In genomic region chr20:17827759-17828559, GRCh38 we compare ENCODE assay signal across 1 cellular context.
TF ChIP-seq lines count a peak whose summit lies in the region.

No MANE protein-coding gene starts in this region.

TF ChIP-seq in HepG2, 621 proteins besides CTCF, POLR2A, EP300 and RAD21 (continued from another document and continues in another):
- TF ChIP-seq DZIP1 (CRISPR knock-in tag; IDR thresholded peaks at IDR 0.05) (no peak), POGZ (CRISPR knock-in tag; IDR thresholded peaks at IDR 0.05) (peak; percentile 35; the same call in 1 of the 2 replicates), CERS6 (CRISPR knock-in tag; IDR thresholded peaks at IDR 0.05) (no peak), SNAPC2 (CRISPR knock-in tag; IDR thresholded peaks at IDR 0.05) (no peak), MAF1 (CRISPR knock-in tag; IDR thresholded peaks at IDR 0.05; ENCODE audit: borderline replicate concordance) (0 out of 2 replicates have a peak, but pooled peaks have one; percentile 36), ERF (CRISPR knock-in tag; IDR thresholded peaks at IDR 0.05) (no peak; the same call in 1 of the 2 replicates), ZFP36 (IDR thresholded peaks at IDR 0.05; ENCODE audit: borderline replicate concordance, low read depth, low read length, partially characterized antibody) (no peak), ZNF101 (CRISPR knock-in tag; IDR thresholded peaks at IDR 0.05; ENCODE audit: borderline replicate concordance, low read depth) (no peak), THYN1 (CRISPR knock-in tag; IDR thresholded peaks at IDR 0.05; ENCODE audit: borderline replicate concordance, low read depth) (no peak), CREB3 (CRISPR knock-in tag; IDR thresholded peaks at IDR 0.05) (no peak), ZNF670 (CRISPR knock-in tag; IDR thresholded peaks at IDR 0.05; ENCODE audit: borderline replicate concordance) (peak; percentile 57; the same call in 1 of the 2 replicates), ZNF263 (CRISPR knock-in tag; IDR thresholded peaks at IDR 0.05) (peak; percentile 65), SOX5 (CRISPR knock-in tag; IDR thresholded peaks at IDR 0.05; ENCODE audit: borderline replicate concordance) (peak; percentile 61; the same call in 1 of the 2 replicates), SP140L (CRISPR knock-in tag; IDR thresholded peaks at IDR 0.05; ENCODE audit: borderline replicate concordance) (no peak), PCBP1 (IDR thresholded peaks at IDR 0.05; ENCODE audit: borderline replicate concordance, low read depth, low read length) (no peak), SSRP1 (CRISPR knock-in tag; IDR thresholded peaks at IDR 0.05) (no peak), NKX3-1 (CRISPR knock-in tag; IDR thresholded peaks at IDR 0.05) (peak; percentile 39; the same call in 1 of the 2 replicates), ZNF660 (CRISPR knock-in tag; IDR thresholded peaks at IDR 0.05; ENCODE audit: borderline replicate concordance, low read depth) (no peak), HNF4G (IDR thresholded peaks at IDR 0.05; ENCODE audit: borderline replicate concordance, low read depth, low read length) (peak; percentile 65; the same call in 1 of the 2 replicates), HNF4G (CRISPR knock-in tag; IDR thresholded peaks at IDR 0.05; ENCODE audit: borderline replicate concordance, low read depth) (no peak), ZNF354B (CRISPR knock-in tag; IDR thresholded peaks at IDR 0.05) (no peak), NFRKB (IDR thresholded peaks at IDR 0.05) (no peak), RXRB (CRISPR knock-in tag; IDR thresholded peaks at IDR 0.05; ENCODE audit: borderline replicate concordance) (peak; percentile 88), SALL2 (CRISPR knock-in tag; IDR thresholded peaks at IDR 0.05) (peak; percentile 82), BCL6 (CRISPR knock-in tag; IDR thresholded peaks at IDR 0.05) (peak; percentile 94), ZGPAT (CRISPR knock-in tag; IDR thresholded peaks at IDR 0.05) (no peak), ZNF678 (CRISPR knock-in tag; IDR thresholded peaks at IDR 0.05) (no peak), KMT2B (CRISPR knock-in tag; IDR thresholded peaks at IDR 0.05) (no peak), ZNF891 (CRISPR knock-in tag; IDR thresholded peaks at IDR 0.05) (no peak), ZNF614 (CRISPR knock-in tag; IDR thresholded peaks at IDR 0.05; ENCODE audit: borderline replicate concordance) (no peak), ZNF790 (CRISPR knock-in tag; IDR thresholded peaks at IDR 0.05; ENCODE audit: borderline replicate concordance) (no peak), SIN3B (IDR thresholded peaks at IDR 0.05; ENCODE audit: low read length) (no peak), ISL2 (CRISPR knock-in tag; IDR thresholded peaks at IDR 0.05) (peak; percentile 75; the same call in 1 of the 2 replicates), ETV6 (CRISPR knock-in tag; conservative IDR thresholded peaks at IDR 0.05) (no peak), CC2D1A (CRISPR knock-in tag; IDR thresholded peaks at IDR 0.05) (no peak), ZBTB7B (CRISPR knock-in tag; IDR thresholded peaks at IDR 0.05) (peak; percentile 34; the same call in 1 of the 2 replicates), ZNF740 (CRISPR knock-in tag; IDR thresholded peaks at IDR 0.05) (0 out of 2 replicates have a peak, but pooled peaks have one; percentile 25), RFXANK (CRISPR knock-in tag; IDR thresholded peaks at IDR 0.05) (no peak)
- TF ChIP-seq, protein P1, sequence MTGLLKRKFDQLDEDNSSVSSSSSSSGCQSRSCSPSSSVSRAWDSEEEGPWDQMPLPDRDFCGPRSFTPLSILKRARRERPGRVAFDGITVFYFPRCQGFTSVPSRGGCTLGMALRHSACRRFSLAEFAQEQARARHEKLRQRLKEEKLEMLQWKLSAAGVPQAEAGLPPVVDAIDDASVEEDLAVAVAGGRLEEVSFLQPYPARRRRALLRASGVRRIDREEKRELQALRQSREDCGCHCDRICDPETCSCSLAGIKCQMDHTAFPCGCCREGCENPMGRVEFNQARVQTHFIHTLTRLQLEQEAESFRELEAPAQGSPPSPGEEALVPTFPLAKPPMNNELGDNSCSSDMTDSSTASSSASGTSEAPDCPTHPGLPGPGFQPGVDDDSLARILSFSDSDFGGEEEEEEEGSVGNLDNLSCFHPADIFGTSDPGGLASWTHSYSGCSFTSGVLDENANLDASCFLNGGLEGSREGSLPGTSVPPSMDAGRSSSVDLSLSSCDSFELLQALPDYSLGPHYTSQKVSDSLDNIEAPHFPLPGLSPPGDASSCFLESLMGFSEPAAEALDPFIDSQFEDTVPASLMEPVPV (CRISPR knock-in tag; IDR thresholded peaks at IDR 0.05): no peak
- TF ChIP-seq, protein P2, sequence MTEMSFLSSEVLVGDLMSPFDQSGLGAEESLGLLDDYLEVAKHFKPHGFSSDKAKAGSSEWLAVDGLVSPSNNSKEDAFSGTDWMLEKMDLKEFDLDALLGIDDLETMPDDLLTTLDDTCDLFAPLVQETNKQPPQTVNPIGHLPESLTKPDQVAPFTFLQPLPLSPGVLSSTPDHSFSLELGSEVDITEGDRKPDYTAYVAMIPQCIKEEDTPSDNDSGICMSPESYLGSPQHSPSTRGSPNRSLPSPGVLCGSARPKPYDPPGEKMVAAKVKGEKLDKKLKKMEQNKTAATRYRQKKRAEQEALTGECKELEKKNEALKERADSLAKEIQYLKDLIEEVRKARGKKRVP (CRISPR knock-in tag; IDR thresholded peaks at IDR 0.05): no peak
- TF ChIP-seq, protein P3, sequence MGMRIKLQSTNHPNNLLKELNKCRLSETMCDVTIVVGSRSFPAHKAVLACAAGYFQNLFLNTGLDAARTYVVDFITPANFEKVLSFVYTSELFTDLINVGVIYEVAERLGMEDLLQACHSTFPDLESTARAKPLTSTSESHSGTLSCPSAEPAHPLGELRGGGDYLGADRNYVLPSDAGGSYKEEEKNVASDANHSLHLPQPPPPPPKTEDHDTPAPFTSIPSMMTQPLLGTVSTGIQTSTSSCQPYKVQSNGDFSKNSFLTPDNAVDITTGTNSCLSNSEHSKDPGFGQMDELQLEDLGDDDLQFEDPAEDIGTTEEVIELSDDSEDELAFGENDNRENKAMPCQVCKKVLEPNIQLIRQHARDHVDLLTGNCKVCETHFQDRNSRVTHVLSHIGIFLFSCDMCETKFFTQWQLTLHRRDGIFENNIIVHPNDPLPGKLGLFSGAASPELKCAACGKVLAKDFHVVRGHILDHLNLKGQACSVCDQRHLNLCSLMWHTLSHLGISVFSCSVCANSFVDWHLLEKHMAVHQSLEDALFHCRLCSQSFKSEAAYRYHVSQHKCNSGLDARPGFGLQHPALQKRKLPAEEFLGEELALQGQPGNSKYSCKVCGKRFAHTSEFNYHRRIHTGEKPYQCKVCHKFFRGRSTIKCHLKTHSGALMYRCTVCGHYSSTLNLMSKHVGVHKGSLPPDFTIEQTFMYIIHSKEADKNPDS (CRISPR knock-in tag; IDR thresholded peaks at IDR 0.05): no peak
- TF ChIP-seq, protein P4, sequence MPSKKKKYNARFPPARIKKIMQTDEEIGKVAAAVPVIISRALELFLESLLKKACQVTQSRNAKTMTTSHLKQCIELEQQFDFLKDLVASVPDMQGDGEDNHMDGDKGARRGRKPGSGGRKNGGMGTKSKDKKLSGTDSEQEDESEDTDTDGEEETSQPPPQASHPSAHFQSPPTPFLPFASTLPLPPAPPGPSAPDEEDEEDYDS (CRISPR knock-in tag; IDR thresholded peaks at IDR 0.05): no peak; the same call in 1 of the 2 replicates
- TF ChIP-seq, protein P5, sequence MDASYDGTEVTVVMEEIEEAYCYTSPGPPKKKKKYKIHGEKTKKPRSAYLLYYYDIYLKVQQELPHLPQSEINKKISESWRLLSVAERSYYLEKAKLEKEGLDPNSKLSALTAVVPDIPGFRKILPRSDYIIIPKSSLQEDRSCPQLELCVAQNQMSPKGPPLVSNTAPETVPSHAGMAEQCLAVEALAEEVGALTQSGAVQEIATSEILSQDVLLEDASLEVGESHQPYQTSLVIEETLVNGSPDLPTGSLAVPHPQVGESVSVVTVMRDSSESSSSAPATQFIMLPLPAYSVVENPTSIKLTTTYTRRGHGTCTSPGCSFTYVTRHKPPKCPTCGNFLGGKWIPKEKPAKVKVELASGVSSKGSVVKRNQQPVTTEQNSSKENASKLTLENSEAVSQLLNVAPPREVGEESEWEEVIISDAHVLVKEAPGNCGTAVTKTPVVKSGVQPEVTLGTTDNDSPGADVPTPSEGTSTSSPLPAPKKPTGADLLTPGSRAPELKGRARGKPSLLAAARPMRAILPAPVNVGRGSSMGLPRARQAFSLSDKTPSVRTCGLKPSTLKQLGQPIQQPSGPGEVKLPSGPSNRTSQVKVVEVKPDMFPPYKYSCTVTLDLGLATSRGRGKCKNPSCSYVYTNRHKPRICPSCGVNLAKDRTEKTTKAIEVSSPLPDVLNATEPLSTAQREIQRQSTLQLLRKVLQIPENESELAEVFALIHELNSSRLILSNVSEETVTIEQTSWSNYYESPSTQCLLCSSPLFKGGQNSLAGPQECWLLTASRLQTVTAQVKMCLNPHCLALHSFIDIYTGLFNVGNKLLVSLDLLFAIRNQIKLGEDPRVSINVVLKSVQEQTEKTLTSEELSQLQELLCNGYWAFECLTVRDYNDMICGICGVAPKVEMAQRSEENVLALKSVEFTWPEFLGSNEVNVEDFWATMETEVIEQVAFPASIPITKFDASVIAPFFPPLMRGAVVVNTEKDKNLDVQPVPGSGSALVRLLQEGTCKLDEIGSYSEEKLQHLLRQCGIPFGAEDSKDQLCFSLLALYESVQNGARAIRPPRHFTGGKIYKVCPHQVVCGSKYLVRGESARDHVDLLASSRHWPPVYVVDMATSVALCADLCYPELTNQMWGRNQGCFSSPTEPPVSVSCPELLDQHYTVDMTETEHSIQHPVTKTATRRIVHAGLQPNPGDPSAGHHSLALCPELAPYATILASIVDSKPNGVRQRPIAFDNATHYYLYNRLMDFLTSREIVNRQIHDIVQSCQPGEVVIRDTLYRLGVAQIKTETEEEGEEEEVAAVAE (CRISPR knock-in tag; IDR thresholded peaks at IDR 0.05; ENCODE audit: borderline replicate concordance): no peak
- TF ChIP-seq, protein P6, sequence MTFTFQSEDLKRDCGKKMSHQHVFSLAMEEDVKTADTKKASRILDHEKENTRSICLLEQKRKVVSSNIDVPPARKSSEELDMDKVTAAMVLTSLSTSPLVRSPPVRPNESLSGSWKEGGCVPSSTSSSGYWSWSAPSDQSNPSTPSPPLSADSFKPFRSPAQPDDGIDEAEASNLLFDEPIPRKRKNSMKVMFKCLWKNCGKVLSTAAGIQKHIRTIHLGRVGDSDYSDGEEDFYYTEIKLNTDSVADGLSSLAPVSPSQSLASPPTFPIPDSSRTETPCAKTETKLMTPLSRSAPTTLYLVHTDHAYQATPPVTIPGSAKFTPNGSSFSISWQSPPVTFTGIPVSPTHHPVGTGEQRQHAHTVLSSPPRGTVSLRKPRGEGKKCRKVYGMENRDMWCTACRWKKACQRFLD (CRISPR knock-in tag; IDR thresholded peaks at IDR 0.05; ENCODE audit: borderline replicate concordance): 0 out of 2 replicates have a peak, but pooled peaks have one; percentile 48
